Comparison of ENCODE assay signal across 8 cellular contexts in genomic region chrX:19912-20571, GRCh38.
A peak's percentile ranks its signal among the peaks of the same experiment; 100 is the strongest.
DNase-seq lines count a peak whose midpoint lies in the region; ATAC-seq and TF ChIP-seq lines count a peak whose summit lies in the region.

No MANE protein-coding gene starts in this region.

- no peaks in the 10 kb centered on the region for H3K9me3 ChIP-seq in uterus

- H3K9me3 Mint-ChIP-seq in activated naive CD4-positive, alpha-beta T cell treated with anti-CD3 and anti-CD28 coated beads for 36 hours, result no peaks in the 10 kb centered on the region
- H3K9me3 Mint-ChIP-seq in memory B cell, result no peaks in the 10 kb centered on the region

- ATAC-seq in memory B cell (ENCODE audit: low read depth), result no peak
- no peak for ATAC-seq in HG02798 (IDR thresholded peaks at IDR 0.05; ENCODE audit: poor library complexity, unreplicated experiment)

- H3K27me3 Mint-ChIP-seq in activated naive CD4-positive, alpha-beta T cell treated with anti-CD3 and anti-CD28 coated beads for 36 hours (ENCODE audit: low read depth), result no peaks in the 10 kb centered on the region
- no peaks in the 10 kb centered on the region for H3K27me3 Mint-ChIP-seq in memory B cell

- no peaks in the 10 kb centered on the region for H3K4me1 ChIP-seq in uterus

- intact Hi-C loops in activated naive CD4-positive, alpha-beta T cell treated with anti-CD3 and anti-CD28 coated beads for 36 hours (cut with micrococcal nuclease), result no loop called here
- intact Hi-C loops in uterus (cut with DNase I; ENCODE audit: low total_unique reads), result no loop called here

- H3K4me3 Mint-ChIP-seq in activated naive CD4-positive, alpha-beta T cell treated with anti-CD3 and anti-CD28 coated beads for 36 hours, result peak overlapping the region; percentile 83
- H3K4me3 Mint-ChIP-seq in memory B cell, result peak overlapping the region; percentile 91

- H3K4me1 Mint-ChIP-seq in activated naive CD4-positive, alpha-beta T cell treated with anti-CD3 and anti-CD28 coated beads for 36 hours (ENCODE audit: low read depth), result no peaks in the 10 kb centered on the region
- H3K4me1 Mint-ChIP-seq in memory B cell, result peaks cover 4% of the 10 kb centered on the region

- H3K4me3 ChIP-seq in BJ (ENCODE audit: low read depth, low read length) (peak overlapping the region; percentile 34), uterus (peak overlapping the region in 1 of 2 donors; percentile 23)

- no peak for TF ChIP-seq CTCF in BJ (IDR thresholded peaks at IDR 0.05; ENCODE audit: insufficient read depth, low read depth, low read length)
- no peak for TF ChIP-seq CTCF in uterus (IDR thresholded peaks at IDR 0.05)

- peak overlapping the region; percentile 76 for H3K27ac Mint-ChIP-seq in activated naive CD4-positive, alpha-beta T cell treated with anti-CD3 and anti-CD28 coated beads for 36 hours
- no peak overlapping the region for H3K27ac Mint-ChIP-seq in memory B cell

- H3K27me3 ChIP-seq in BJ (ENCODE audit: control insufficient read depth, insufficient read depth, low read length), result no peaks in the 10 kb centered on the region
- no peaks in the 10 kb centered on the region for H3K27me3 ChIP-seq in uterus

- H3K36me3 Mint-ChIP-seq in activated naive CD4-positive, alpha-beta T cell treated with anti-CD3 and anti-CD28 coated beads for 36 hours (ENCODE audit: low read depth), result no peaks in the 10 kb centered on the region
- H3K36me3 Mint-ChIP-seq in memory B cell, result no peaks in the 10 kb centered on the region

- POLR2A ChIA-PET in BJ (lab: Charles Lee), result no interaction called here

- TF ChIP-seq POLR2A in uterus (IDR thresholded peaks at IDR 0.05), result no peak

- no peaks in the 10 kb centered on the region for H3K36me3 ChIP-seq in BJ (ENCODE audit: control insufficient read depth, insufficient read depth, low read length)
- no peaks in the 10 kb centered on the region for H3K36me3 ChIP-seq in uterus

- CTCF ChIA-PET in BJ (lab: Yijun Ruan, JAX), result no interaction called here
- CTCF ChIA-PET in activated naive CD4-positive, alpha-beta T cell treated with anti-CD3 and anti-CD28 coated beads for 36 hours (lab: Charles Lee), result no interaction called here

- peak overlapping the region in 1 of 2 donors; percentile 29 for H3K27ac ChIP-seq in uterus

- DNase-seq in BJ (ENCODE audit: low read depth) (no peak), HCEC 1CT (peak; percentile 0), memory B cell (ENCODE audit: low spot score in 2 of 2) (peak in 1 of 2 donors; percentile 0), hypothalamus (lab: John Stamatoyannopoulos, UW) (no peak), globus pallidus (ENCODE audit: low spot score) (no peak), uterus (no peak)
- DNase-seq in activated naive CD4-positive, alpha-beta T cell treated with anti-CD3 and anti-CD28 coated beads for 36 hours, result peak; percentile 13

Comparison
In these comparisons a context has a peak if more than half of its experiments do, and no peak if none do; other contexts are left out.
1. DNase-seq: peak in HCEC 1CT (single experiment) and activated naive CD4-positive, alpha-beta T cell treated with anti-CD3 and anti-CD28 coated beads for 36 hours (single experiment); none in BJ (single experiment), hypothalamus (0 of 51), globus pallidus (single experiment) and uterus (0 of 2).